ENCODE assay signal across 12 cellular contexts in genomic region chr10:44628921-44629320, GRCh38.
DNase-seq lines count a peak whose midpoint lies in the region; ATAC-seq and TF ChIP-seq lines count a peak whose summit lies in the region.
"Had no signal": no experiment of that assay in that cellular context is flagged by ENCODE, and none has a peak within 500 bp of the region (broad histone marks: within the 10 kb centered on the region; RNA-seq: fewer than 3 reads in every experiment).

No MANE protein-coding gene starts in this region.

- intact Hi-C loops in sciatic nerve (cut with DNase I), result no loop called here

- TF ChIP-seq CTCF in fibroblast of pulmonary artery (IDR thresholded peaks at IDR 0.05; ENCODE audit: low read length, missing control alignments), result no peak

- ATAC-seq in sciatic nerve (peak; percentile 95), HG03159 (IDR thresholded peaks at IDR 0.05; ENCODE audit: unreplicated experiment) (no peak), HG02852 (IDR thresholded peaks at IDR 0.05; ENCODE audit: unreplicated experiment) (no peak), GM18520 (IDR thresholded peaks at IDR 0.05; ENCODE audit: unreplicated experiment) (no peak)

- DNase-seq in GM04504 (ENCODE audit: low read depth) (peak; percentile 77), RKO (ENCODE audit: low spot score) (peak; percentile 20), fibroblast of pulmonary artery (ENCODE audit: low read depth) (peak; percentile 97), sciatic nerve (ENCODE audit: low spot score) (no peak), NCI-H1417 treated with DMSO at 0.1 percent for 48 hours (lab: John Stamatoyannopoulos, UW) (no peak)
- DNase-seq: activated CD4-positive, alpha-beta T cell treated with anti-CD3 and anti-CD28 coated beads for 1 hour; activated naive CD4-positive, alpha-beta T cell treated with anti-CD3 and anti-CD28 coated beads, Interleukin-2, amount 50 U/mL, for 16 hours; retina; SHP77 had no signal

- no peak overlapping the region for H3K4me3 ChIP-seq in fibroblast of pulmonary artery (replicated peaks; ENCODE audit: low read depth, low read length)

Comparison
In these comparisons a context has a peak if more than half of its experiments do, and no peak if none do; other contexts are left out.
1. DNase-seq: peak in GM04504 (single experiment), RKO (single experiment) and fibroblast of pulmonary artery (single experiment); none in sciatic nerve (single experiment) and NCI-H1417 treated with DMSO at 0.1 percent for 48 hours (single experiment).